Comparison of ENCODE assay signal across 8 cellular contexts in the genomic region with DNA sequence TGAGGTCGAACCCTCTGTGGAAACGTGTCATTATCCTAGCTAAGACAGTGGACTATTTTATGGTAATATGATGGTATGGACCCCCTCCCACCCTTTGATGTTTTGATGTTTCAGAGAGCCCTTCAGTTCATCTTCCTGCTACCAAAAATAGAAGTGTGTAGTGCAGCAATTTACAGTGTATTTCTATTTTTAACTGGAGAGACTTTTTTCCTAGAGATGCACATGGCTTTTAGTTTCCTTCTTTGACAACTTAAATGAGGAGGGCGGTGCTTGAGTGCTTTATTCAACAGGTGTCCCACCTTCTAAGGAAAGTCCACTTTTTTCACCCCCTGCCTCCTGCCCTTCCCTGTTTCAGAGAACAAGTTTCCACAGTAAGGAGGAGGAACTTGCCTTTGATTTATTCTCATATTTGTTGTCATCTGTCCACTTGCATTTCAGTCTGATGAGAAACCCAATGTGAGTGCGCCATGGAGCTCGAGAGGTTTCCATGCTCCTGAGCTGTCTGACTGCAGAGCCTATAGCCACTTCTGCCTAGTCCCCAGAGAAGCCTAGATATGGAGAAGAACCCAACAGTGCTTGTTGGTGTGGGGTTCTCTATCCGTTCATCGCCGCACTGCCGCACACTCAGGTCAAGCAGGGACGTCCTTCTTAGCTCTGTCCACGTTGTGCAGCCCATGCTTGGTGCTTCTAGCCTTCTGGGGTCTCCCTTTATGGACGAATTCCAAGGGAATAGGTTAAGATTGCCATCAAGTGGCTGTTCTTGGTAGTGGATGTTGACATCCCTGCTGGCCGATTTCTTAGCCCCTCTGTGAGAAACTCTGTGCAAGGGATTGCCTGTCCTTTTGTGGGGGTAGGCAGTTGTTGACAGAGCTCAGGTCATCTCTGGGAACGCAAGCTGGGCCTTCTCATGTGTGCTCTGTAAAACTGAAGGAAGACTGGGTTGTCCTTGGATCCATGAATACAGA.
DNase-seq lines count a peak whose midpoint lies in the region; ATAC-seq and TF ChIP-seq lines count a peak whose summit lies in the region.

No MANE protein-coding gene starts in this region.

- H3K4me1 ChIP-seq in breast epithelium, result peaks cover 0 to 9% of the 10 kb centered on the region in 2 donors
- peaks cover 41% of the 10 kb centered on the region for H3K4me1 ChIP-seq in adipocyte (ENCODE audit: control insufficient read depth, insufficient read depth, low read length)
- H3K4me1 ChIP-seq in iPS DF 6.9 (ENCODE audit: control insufficient read depth, insufficient read depth, low read length), result peaks cover 5% of the 10 kb centered on the region
- peaks cover 32% of the 10 kb centered on the region for H3K4me1 ChIP-seq in stomach smooth muscle (ENCODE audit: control insufficient read depth, insufficient read depth, low read length)

- H3K27ac ChIP-seq in breast epithelium (no peak overlapping the region), iPS DF 6.9 (ENCODE audit: low read length) (no peak overlapping the region), stomach smooth muscle (ENCODE audit: low read length) (no peak overlapping the region)

- no peak for TF ChIP-seq POLR2A in breast epithelium (IDR thresholded peaks at IDR 0.05)

- H3K27me3 Mint-ChIP-seq in MCF 10A (ENCODE audit: insufficient read depth, unreplicated experiment), result no peaks in the 10 kb centered on the region

- CTCF ChIA-PET in MCF 10A (lab: Yijun Ruan, JAX), result interaction anchor here (0.6 to 2.8 kb wide), 15 partner anchors 10 to 1185 kb away, joined by 3 to 12 read pairs (median 5); no protein-coding TSS in a partner anchor

- H3K36me3 ChIP-seq in breast epithelium (no peaks in the 10 kb centered on the region), adipocyte (ENCODE audit: control insufficient read depth, insufficient read depth, low read length, severe bottlenecking) (no peaks in the 10 kb centered on the region), iPS DF 6.9 (ENCODE audit: control insufficient read depth, insufficient read depth, low read length) (no peaks in the 10 kb centered on the region), stomach smooth muscle (ENCODE audit: control insufficient read depth in 2 of 2, insufficient read depth in 2 of 2, low read length in 2 of 2) (no peaks in the 10 kb centered on the region)

- no peak for ATAC-seq in GM19328 (IDR thresholded peaks at IDR 0.05; ENCODE audit: unreplicated experiment)

- H3K4me1 Mint-ChIP-seq in MCF 10A (ENCODE audit: insufficient read depth, unreplicated experiment), result peaks cover 28% of the 10 kb centered on the region

- peak overlapping the region; percentile 48 for H3K27ac Mint-ChIP-seq in MCF 10A (ENCODE audit: low read depth, unreplicated experiment)

- no TSS peak for BruUV-seq in MCF 10A (replicated peaks; lab: Mats Ljungman, UMichigan)

- H3K9me3 Mint-ChIP-seq in MCF 10A (ENCODE audit: unreplicated experiment), result no peaks in the 10 kb centered on the region

- peak; percentile 31 for TF ChIP-seq CTCF in MCF 10A (IDR thresholded peaks at IDR 0.05; ENCODE audit: unreplicated experiment)
- TF ChIP-seq CTCF in breast epithelium (IDR thresholded peaks at IDR 0.05), result peak in 1 of 3 donors; percentile 20

- H3K4me3 ChIP-seq in breast epithelium (no peak overlapping the region), adipocyte (ENCODE audit: low read length) (no peak overlapping the region), iPS DF 6.9 (ENCODE audit: low read length) (no peak overlapping the region), stomach smooth muscle (ENCODE audit: low read length in 2 of 2) (peak overlapping the region; percentile 1 to 50)

- DNase-seq in MCF 10A (ENCODE audit: unreplicated experiment) (peak; percentile 24), breast epithelium (ENCODE audit: low spot score in 2 of 2) (no peak), MV-4-11 (lab: John Stamatoyannopoulos, UW) (peak; percentile 58), adipocyte (ENCODE audit: low read depth) (peak; percentile 66), iPS DF 6.9 (ENCODE audit: low read depth, low spot score) (peak; percentile 31), NOMO-1 (lab: John Stamatoyannopoulos, UW; ENCODE audit: unreplicated experiment in 2 of 2) (no peak)

- WGBS in iPS DF 6.9 (ENCODE audit: insufficient coverage, insufficient read length), result no CpG with 5 or more reads among the region's 14 CpGs

- H3K4me3 Mint-ChIP-seq in MCF 10A (ENCODE audit: unreplicated experiment), result no peak overlapping the region

- no peak overlapping the region for H3K9ac ChIP-seq in adipocyte (ENCODE audit: low read length)
- H3K9ac ChIP-seq in stomach smooth muscle (ENCODE audit: low read length in 2 of 2), result no peak overlapping the region

- POLR2A ChIA-PET in MCF 10A (lab: Yijun Ruan, JAX), result interaction anchor here (0.7 to 0.9 kb wide), 2 partner anchors 122 to 143 kb away, joined by 3 read pairs; no protein-coding TSS in a partner anchor

- intact Hi-C loops in MCF 10A (cut with micrococcal nuclease), result loop anchor here (5.0 kb wide), 1 partner anchor 143 kb away; the partner anchor contains the start of gene JARID2
- intact Hi-C loops in breast epithelium (cut with DNase I; ENCODE audit: low total_unique reads), result no loop called here

- peaks cover 6% of the 10 kb centered on the region for H3K36me3 Mint-ChIP-seq in MCF 10A (ENCODE audit: insufficient read depth, unreplicated experiment)

- H3K27me3 ChIP-seq in breast epithelium (no peaks in the 10 kb centered on the region), adipocyte (replicated peaks; ENCODE audit: control insufficient read depth, insufficient read depth, low read length) (no peaks in the 10 kb centered on the region), iPS DF 6.9 (ENCODE audit: control insufficient read depth, insufficient read depth, low read length) (no peaks in the 10 kb centered on the region), stomach smooth muscle (ENCODE audit: control insufficient read depth in 1 of 2, insufficient read depth in 2 of 2, low read length in 2 of 2) (no peaks in the 10 kb centered on the region)

- H3K9me3 ChIP-seq in breast epithelium, result no peaks in the 10 kb centered on the region
- no peaks in the 10 kb centered on the region for H3K9me3 ChIP-seq in adipocyte (ENCODE audit: control insufficient read depth, low read length)
- no peaks in the 10 kb centered on the region for H3K9me3 ChIP-seq in iPS DF 6.9 (ENCODE audit: control insufficient read depth, insufficient read depth, low read length)
- no peaks in the 10 kb centered on the region for H3K9me3 ChIP-seq in stomach smooth muscle (ENCODE audit: control insufficient read depth in 2 of 2, low read length in 2 of 2)

Comparison
In these comparisons a context has a peak if more than half of its experiments do, and no peak if none do; other contexts are left out.
1. DNase-seq: peak in MCF 10A (single experiment), MV-4-11 (single experiment), adipocyte (single experiment) and iPS DF 6.9 (single experiment); none in breast epithelium (0 of 2) and NOMO-1 (0 of 2).
2. H3K4me3 ChIP-seq: peak in stomach smooth muscle (2 of 2); none in breast epithelium (0 of 3), adipocyte (single experiment) and iPS DF 6.9 (single experiment).